12 cellular contexts compared by ENCODE assay signal in the genomic region with DNA sequence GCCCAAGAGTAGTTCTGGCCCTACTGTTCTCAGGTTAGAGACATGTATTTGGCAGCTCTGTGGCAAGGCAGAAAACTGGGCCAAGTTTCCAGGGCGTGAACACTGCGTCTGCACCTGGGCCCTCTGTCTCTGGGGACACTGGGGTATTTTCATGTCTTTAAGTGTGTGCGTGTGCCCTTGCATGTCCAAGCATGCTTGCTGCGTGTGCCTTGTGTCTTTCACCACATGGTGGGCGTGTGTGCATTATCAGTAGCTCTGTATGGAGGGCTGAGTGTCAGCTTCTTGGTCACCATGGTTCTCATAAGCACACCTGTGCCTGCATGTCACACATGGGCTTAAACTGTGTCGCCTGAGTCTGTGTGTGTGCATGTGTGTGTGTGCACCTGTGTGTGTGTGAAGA.
A peak's percentile ranks its signal among the peaks of the same experiment; 100 is the strongest.
DNase-seq lines count a peak whose midpoint lies in the region; ATAC-seq lines count a peak whose summit lies in the region.
"Had no signal": no experiment of that assay in that cellular context is flagged by ENCODE, and none has a peak within 500 bp of the region (broad histone marks: within the 10 kb centered on the region; RNA-seq: fewer than 3 reads in every experiment).

No MANE protein-coding gene starts in this region.

- ATAC-seq in GM19035 (IDR thresholded peaks at IDR 0.05; ENCODE audit: unreplicated experiment) (peak; percentile 83), HG02610 (IDR thresholded peaks at IDR 0.05; ENCODE audit: unreplicated experiment) (peak; percentile 81), HG03460 (IDR thresholded peaks at IDR 0.05; ENCODE audit: unreplicated experiment) (peak; percentile 72)
- peak; percentile 98 for ATAC-seq in stimulated activated naive B cell treated with anti-CD40 and anti-IgM and Interleukin-4, amounts not matched to agents 10 μg/mL and 1 μg/mL and 100 μg/mL, for 72 hours (replicated peaks)

- H3K4me3 Mint-ChIP-seq in stimulated activated naive B cell treated with anti-CD40 and anti-IgM and Interleukin-4, amounts not matched to agents 10 μg/mL and 1 μg/mL and 100 μg/mL, for 72 hours = peak overlapping the region in 1 of 2 donors; percentile 11
- H3K4me3 Mint-ChIP-seq: immature natural killer cell had no signal

- H3K27me3 Mint-ChIP-seq in stimulated activated naive B cell treated with anti-CD40 and anti-IgM and Interleukin-4, amounts not matched to agents 10 μg/mL and 1 μg/mL and 100 μg/mL, for 72 hours = no peaks in the 10 kb centered on the region

- peaks cover 35 to 51% of the 10 kb centered on the region in 2 donors for H3K4me1 Mint-ChIP-seq in stimulated activated naive B cell treated with anti-CD40 and anti-IgM and Interleukin-4, amounts not matched to agents 10 μg/mL and 1 μg/mL and 100 μg/mL, for 72 hours

- no peaks in the 10 kb centered on the region for H3K9me3 Mint-ChIP-seq in stimulated activated naive B cell treated with anti-CD40 and anti-IgM and Interleukin-4, amounts not matched to agents 10 μg/mL and 1 μg/mL and 100 μg/mL, for 72 hours
- H3K9me3 Mint-ChIP-seq: immature natural killer cell had no signal

- H3K36me3 Mint-ChIP-seq in stimulated activated naive B cell treated with anti-CD40 and anti-IgM and Interleukin-4, amounts not matched to agents 10 μg/mL and 1 μg/mL and 100 μg/mL, for 72 hours = peaks cover 64 to 80% of the 10 kb centered on the region in 2 donors

- peak overlapping the region; percentile 31 for H3K27ac Mint-ChIP-seq in stimulated activated naive B cell treated with anti-CD40 and anti-IgM and Interleukin-4, amounts not matched to agents 10 μg/mL and 1 μg/mL and 100 μg/mL, for 72 hours

- peak; percentile 59 for DNase-seq in stimulated activated naive B cell treated with anti-CD40 and anti-IgM and Interleukin-4, amounts not matched to agents 10 μg/mL and 1 μg/mL and 100 μg/mL, for 72 hours
- no peak for DNase-seq in SW 1271 (lab: John Stamatoyannopoulos, UW)
- DNase-seq in activated T-cell treated with anti-CD3 and anti-CD28 coated beads, Interleukin-2, amount 50 U/mL, for 48 hours = no peak
- no peak for DNase-seq in middle frontal gyrus (ENCODE audit: extremely low spot score, low spot score)
- DNase-seq: activated CD4-positive, CD25-positive, alpha-beta regulatory T cell treated with anti-CD3 and anti-CD28 coated beads, Interleukin-2, amount 50 U/mL, for 72 hours; GDM1; immature natural killer cell; occipital lobe; PC-9 had no signal
